1 cellular context compared by ENCODE assay signal in genomic region chr5:39080168-39080567, GRCh38.
TF ChIP-seq lines count a peak whose summit lies in the region.

No MANE protein-coding gene starts in this region.

TF ChIP-seq in SK-N-SH treated with all-trans-retinoic acid at 6 μM for 48 hours, 23 proteins besides CTCF, POLR2A, EP300 and RAD21 (continued from another document):
- no peak for TF ChIP-seq ESRRG (CRISPR knock-in tag; IDR thresholded peaks at IDR 0.05)
- TF ChIP-seq ZNF565 (CRISPR knock-in tag; conservative IDR thresholded peaks at IDR 0.05; ENCODE audit: low read depth) = no peak
- no peak for TF ChIP-seq ZNF70 (CRISPR knock-in tag; IDR thresholded peaks at IDR 0.05)
- no peak for TF ChIP-seq TCF4 (CRISPR knock-in tag; IDR thresholded peaks at IDR 0.05; ENCODE audit: borderline replicate concordance)
- TF ChIP-seq ARNTL (CRISPR knock-in tag; IDR thresholded peaks at IDR 0.05; ENCODE audit: borderline replicate concordance, low read depth) = no peak
- no peak for TF ChIP-seq PPARA (CRISPR knock-in tag; IDR thresholded peaks at IDR 0.05; ENCODE audit: borderline replicate concordance)
- TF ChIP-seq OSR1 (CRISPR knock-in tag; IDR thresholded peaks at IDR 0.05) = no peak
- TF ChIP-seq CSDC2 (CRISPR knock-in tag; IDR thresholded peaks at IDR 0.05) = no peak
- no peak for TF ChIP-seq ZFP3 (CRISPR knock-in tag; IDR thresholded peaks at IDR 0.05)
- TF ChIP-seq CSRNP3 (CRISPR knock-in tag; IDR thresholded peaks at IDR 0.05) = no peak
- TF ChIP-seq SNAI2 (CRISPR knock-in tag; IDR thresholded peaks at IDR 0.05) = no peak
